Comparison of ENCODE assay signal across 1 cellular context in the genomic region with DNA sequence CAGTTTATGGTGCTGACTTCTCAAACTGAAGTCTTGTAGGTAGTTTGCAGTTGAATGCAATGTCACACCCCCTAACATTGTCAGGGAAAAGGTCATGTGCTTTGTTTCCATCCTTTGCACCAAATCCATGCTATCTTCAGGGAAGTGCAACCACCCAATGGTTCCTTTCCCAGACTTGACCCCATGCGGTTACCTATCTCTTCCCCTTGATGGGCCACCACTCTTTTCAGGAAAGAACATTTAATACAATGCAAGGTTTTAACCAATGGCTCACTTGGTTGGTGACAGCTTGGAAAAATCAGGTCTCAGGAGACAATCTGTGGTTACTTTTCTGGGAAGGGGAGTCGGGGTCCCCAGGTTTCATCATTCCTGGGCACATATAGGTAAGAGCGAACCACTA.
TF ChIP-seq lines count a peak whose summit lies in the region.

No MANE protein-coding gene starts in this region.

TF ChIP-seq in GM23338, 12 proteins besides CTCF, POLR2A, EP300 and RAD21 (continued from another document):
- TF ChIP-seq, protein P1, sequence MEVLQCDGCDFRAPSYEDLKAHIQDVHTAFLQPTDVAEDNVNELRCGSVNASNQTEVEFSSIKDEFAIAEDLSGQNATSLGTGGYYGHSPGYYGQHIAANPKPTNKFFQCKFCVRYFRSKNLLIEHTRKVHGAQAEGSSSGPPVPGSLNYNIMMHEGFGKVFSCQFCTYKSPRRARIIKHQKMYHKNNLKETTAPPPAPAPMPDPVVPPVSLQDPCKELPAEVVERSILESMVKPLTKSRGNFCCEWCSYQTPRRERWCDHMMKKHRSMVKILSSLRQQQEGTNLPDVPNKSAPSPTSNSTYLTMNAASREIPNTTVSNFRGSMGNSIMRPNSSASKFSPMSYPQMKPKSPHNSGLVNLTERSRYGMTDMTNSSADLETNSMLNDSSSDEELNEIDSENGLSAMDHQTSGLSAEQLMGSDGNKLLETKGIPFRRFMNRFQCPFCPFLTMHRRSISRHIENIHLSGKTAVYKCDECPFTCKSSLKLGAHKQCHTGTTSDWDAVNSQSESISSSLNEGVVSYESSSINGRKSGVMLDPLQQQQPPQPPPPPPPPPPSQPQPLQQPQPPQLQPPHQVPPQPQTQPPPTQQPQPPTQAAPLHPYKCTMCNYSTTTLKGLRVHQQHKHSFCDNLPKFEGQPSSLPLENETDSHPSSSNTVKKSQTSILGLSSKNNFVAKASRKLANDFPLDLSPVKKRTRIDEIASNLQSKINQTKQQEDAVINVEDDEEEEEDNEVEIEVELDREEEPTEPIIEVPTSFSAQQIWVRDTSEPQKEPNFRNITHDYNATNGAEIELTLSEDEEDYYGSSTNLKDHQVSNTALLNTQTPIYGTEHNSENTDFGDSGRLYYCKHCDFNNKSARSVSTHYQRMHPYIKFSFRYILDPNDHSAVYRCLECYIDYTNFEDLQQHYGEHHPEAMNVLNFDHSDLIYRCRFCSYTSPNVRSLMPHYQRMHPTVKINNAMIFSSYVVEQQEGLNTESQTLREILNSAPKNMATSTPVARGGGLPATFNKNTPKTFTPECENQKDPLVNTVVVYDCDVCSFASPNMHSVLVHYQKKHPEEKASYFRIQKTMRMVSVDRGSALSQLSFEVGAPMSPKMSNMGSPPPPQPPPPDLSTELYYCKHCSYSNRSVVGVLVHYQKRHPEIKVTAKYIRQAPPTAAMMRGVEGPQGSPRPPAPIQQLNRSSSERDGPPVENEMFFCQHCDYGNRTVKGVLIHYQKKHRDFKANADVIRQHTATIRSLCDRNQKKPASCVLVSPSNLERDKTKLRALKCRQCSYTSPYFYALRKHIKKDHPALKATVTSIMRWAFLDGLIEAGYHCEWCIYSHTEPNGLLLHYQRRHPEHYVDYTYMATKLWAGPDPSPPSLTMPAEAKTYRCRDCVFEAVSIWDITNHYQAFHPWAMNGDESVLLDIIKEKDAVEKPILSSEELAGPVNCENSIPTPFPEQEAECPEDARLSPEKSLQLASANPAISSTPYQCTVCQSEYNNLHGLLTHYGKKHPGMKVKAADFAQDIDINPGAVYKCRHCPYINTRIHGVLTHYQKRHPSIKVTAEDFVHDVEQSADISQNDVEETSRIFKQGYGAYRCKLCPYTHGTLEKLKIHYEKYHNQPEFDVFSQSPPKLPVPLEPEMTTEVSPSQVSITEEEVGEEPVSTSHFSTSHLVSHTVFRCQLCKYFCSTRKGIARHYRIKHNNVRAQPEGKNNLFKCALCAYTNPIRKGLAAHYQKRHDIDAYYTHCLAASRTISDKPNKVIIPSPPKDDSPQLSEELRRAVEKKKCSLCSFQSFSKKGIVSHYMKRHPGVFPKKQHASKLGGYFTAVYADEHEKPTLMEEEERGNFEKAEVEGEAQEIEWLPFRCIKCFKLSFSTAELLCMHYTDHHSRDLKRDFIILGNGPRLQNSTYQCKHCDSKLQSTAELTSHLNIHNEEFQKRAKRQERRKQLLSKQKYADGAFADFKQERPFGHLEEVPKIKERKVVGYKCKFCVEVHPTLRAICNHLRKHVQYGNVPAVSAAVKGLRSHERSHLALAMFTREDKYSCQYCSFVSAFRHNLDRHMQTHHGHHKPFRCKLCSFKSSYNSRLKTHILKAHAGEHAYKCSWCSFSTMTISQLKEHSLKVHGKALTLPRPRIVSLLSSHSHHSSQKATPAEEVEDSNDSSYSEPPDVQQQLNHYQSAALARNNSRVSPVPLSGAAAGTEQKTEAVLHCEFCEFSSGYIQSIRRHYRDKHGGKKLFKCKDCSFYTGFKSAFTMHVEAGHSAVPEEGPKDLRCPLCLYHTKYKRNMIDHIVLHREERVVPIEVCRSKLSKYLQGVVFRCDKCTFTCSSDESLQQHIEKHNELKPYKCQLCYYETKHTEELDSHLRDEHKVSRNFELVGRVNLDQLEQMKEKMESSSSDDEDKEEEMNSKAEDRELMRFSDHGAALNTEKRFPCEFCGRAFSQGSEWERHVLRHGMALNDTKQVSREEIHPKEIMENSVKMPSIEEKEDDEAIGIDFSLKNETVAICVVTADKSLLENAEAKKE (CRISPR knock-in tag; IDR thresholded peaks at IDR 0.05) = no peak
